ENCODE assay signal across 1 cellular context in the genomic region with DNA sequence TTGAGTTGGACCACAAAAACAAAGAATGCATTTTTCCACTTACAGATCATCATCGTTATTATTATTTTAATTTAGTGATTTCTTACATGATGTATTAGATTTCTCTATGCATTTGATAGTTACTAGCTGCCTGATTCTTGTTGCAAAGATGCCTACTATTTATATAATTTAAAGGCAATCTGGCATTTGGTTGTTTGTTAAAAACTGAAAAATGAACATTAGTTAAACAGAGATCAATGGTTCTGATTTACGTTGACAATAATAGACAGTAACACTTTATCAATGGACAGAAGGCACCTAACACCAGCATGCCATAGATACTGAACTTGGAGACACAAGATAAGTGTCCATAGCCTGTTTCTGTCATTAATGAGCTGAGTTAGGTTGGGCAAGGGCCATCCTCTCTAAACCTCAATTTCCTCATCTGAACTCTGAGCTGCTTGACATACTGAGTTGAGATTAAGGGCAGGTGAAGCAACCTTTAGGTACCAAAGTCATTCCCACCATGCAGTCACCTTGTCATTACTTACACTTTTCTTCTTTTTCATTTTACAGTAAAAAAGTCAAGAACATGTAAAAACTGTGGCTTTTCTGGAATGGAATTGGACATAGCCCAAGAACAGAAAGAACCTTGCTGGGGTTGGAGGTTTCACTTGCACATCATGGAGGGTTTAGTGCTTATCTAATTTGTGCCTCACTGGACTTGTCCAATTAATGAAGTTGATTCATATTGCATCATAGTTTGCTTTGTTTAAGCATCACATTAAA.
TF ChIP-seq lines count a peak whose summit lies in the region.

No MANE protein-coding gene starts in this region.

TF ChIP-seq in HCT116, 20 proteins besides CTCF, POLR2A, EP300 and RAD21 (continued from another document):
- TF ChIP-seq TCF7L2 (IDR thresholded peaks at IDR 0.05; ENCODE audit: borderline replicate concordance, extremely low read depth, insufficient read depth, insufficient read length): no peak
- TF ChIP-seq ELF1 (IDR thresholded peaks at IDR 0.05; ENCODE audit: borderline replicate concordance, low read depth): no peak
- TF ChIP-seq SP1 (IDR thresholded peaks at IDR 0.05; ENCODE audit: low read depth): no peak
- TF ChIP-seq SRF (IDR thresholded peaks at IDR 0.05; ENCODE audit: low read depth): no peak
